In genomic region chrX:38327007-38327774, GRCh38 we compare ENCODE assay signal across 8 cellular contexts. TPM values are rescaled to one million over a fixed set of nuclear protein-coding genes. Genes with fewer than 3 reads are reported as not detected.
DNase-seq lines count a peak whose midpoint lies in the region; ATAC-seq and TF ChIP-seq lines count a peak whose summit lies in the region.

RPGR (minus strand) TSS chrX:38327509; CDS start chrX:38327367, 142 bp downstream.

- peak within 1 kb of the TSS; percentile 93 for H3K4me3 ChIP-seq in HUES48 (ENCODE audit: low read depth, low read length)

- no peaks in the 10 kb centered on the region for H3K9me3 Mint-ChIP-seq in endothelial cell (ENCODE audit: unreplicated experiment)

- TF ChIP-seq CTCF in endothelial cell (IDR thresholded peaks at IDR 0.05; ENCODE audit: unreplicated experiment) = peak; percentile 57

- peak within 1 kb of the TSS; percentile 92 for H3K27ac ChIP-seq in HUES48 (ENCODE audit: low read depth, low read length)

- no peaks in the 10 kb centered on the region for H3K9me3 ChIP-seq in HUES48 (ENCODE audit: control insufficient read depth, insufficient read depth, low read length)

- no peaks in the 10 kb centered on the region for H3K27me3 ChIP-seq in HUES48 (ENCODE audit: control insufficient read depth, insufficient read depth, low read length)

- peaks cover 16% of the 10 kb centered on the region for H3K4me1 Mint-ChIP-seq in endothelial cell (ENCODE audit: unreplicated experiment)

- no peaks in the 10 kb centered on the region for H3K36me3 Mint-ChIP-seq in endothelial cell (ENCODE audit: low read depth, unreplicated experiment)

- peak within 1 kb of the TSS; percentile 84 for H3K9ac ChIP-seq in HUES48 (ENCODE audit: low read depth, low read length)

- H3K27me3 Mint-ChIP-seq in endothelial cell (ENCODE audit: unreplicated experiment) = no peaks in the 10 kb centered on the region

- H3K4me1 ChIP-seq in HUES48 (ENCODE audit: control insufficient read depth, insufficient read depth, low read length) = no peaks in the 10 kb centered on the region

- peak; percentile 97 for ATAC-seq in GM21423 (IDR thresholded peaks at IDR 0.05; ENCODE audit: unreplicated experiment)

- DNase-seq in D341Med (ENCODE audit: low spot score) (peak; percentile 91), NOMO-1 treated with dmso at 0.1 percent for 144 hours (lab: John Stamatoyannopoulos, UW; ENCODE audit: unreplicated experiment) (peak; percentile 83), endothelial cell (ENCODE audit: low spot score) (peak; percentile 89), midbrain (lab: John Stamatoyannopoulos, UW) (peak; percentile 90)
- DNase-seq in activated CD8-positive, alpha-beta memory T cell treated with anti-CD3 and anti-CD28 coated beads, Interleukin-2, amount 50 U/mL, for 4 hours = peak; percentile 88
- peak; percentile 83 to 85 for DNase-seq in stimulated activated CD8-positive, alpha-beta memory T cell treated with anti-CD3 and anti-CD28 coated beads, Interleukin-15, amount 100 ng/mL, for 48 hours (ENCODE audit: low read depth in 2 of 2)

- H3K27ac Mint-ChIP-seq in endothelial cell (ENCODE audit: unreplicated experiment) = peak within 1 kb of the TSS; percentile 99

- H3K4me3 Mint-ChIP-seq in endothelial cell (ENCODE audit: unreplicated experiment) = peak within 1 kb of the TSS; percentile 95

- H3K36me3 ChIP-seq in HUES48 (ENCODE audit: control insufficient read depth, insufficient read depth, low read length) = no peaks in the 10 kb centered on the region

RNA-seq across cellular contexts. Expression of gene RPGR, which starts in this region (rescaled TPM):
- total RNA-seq in endothelial cell (ENCODE audit: unreplicated experiment) = 17.2 TPM

Comparison
In these comparisons a context has a peak if more than half of its experiments do, and no peak if none do; other contexts are left out.
1. Peak in every context shown above with its lines: DNase-seq, ATAC-seq, H3K4me3 ChIP-seq and H3K27ac ChIP-seq.